18 cellular contexts compared by ENCODE assay signal in genomic region chr19:34675919-34676318, GRCh38. TPM values are rescaled to one million over a fixed set of nuclear protein-coding genes. Genes with fewer than 3 reads are reported as not detected.
DNase-seq lines count a peak whose midpoint lies in the region; ATAC-seq and TF ChIP-seq lines count a peak whose summit lies in the region.
"Had no signal": no experiment of that assay in that cellular context is flagged by ENCODE, and none has a peak within 500 bp of the region (broad histone marks: within the 10 kb centered on the region; RNA-seq: fewer than 3 reads in every experiment).

No MANE protein-coding gene starts in this region.

- H3K4me1 ChIP-seq in HCT116 (ENCODE audit: control insufficient read depth in 1 of 2, insufficient read depth in 2 of 2, low read length in 2 of 2): peaks cover 7 to 15% of the 10 kb centered on the region in 2 experiments
- peaks cover 44% of the 10 kb centered on the region for H3K4me1 ChIP-seq in psoas muscle

- peak overlapping the region; percentile 99 for H3K4me3 Mint-ChIP-seq in CD4-positive, alpha-beta T cell

- POLR2A ChIA-PET in CD4-positive, alpha-beta T cell (lab: Charles Lee): interaction anchor here (1.3 kb wide), 1 partner anchor 58 kb away, joined by 5 read pairs; the partner anchor contains the start of gene ZNF181
- POLR2A ChIA-PET in HCT116 (lab: Charles Lee): no interaction called here

- TF ChIP-seq POLR2A in HCT116 (IDR thresholded peaks at IDR 0.05; ENCODE audit: borderline replicate concordance, extremely low read depth, insufficient read depth, insufficient read length): no peak

- H3K27me3 ChIP-seq in CD4-positive, alpha-beta T cell (ENCODE audit: control insufficient read depth, insufficient read depth, low read length): no peaks in the 10 kb centered on the region
- no peaks in the 10 kb centered on the region for H3K27me3 ChIP-seq in HCT116 (ENCODE audit: insufficient read depth, low read length)
- no peaks in the 10 kb centered on the region for H3K27me3 ChIP-seq in psoas muscle (ENCODE audit: insufficient read depth in 3 of 3, low read length in 2 of 3)
- H3K27me3 ChIP-seq: vagina had no signal

- WGBS in psoas muscle, 3 donors: 90% methylated on average over 9 of the region's 9 CpGs

- intact Hi-C loops in CD4-positive, alpha-beta T cell (cut with DNase I, micrococcal nuclease): loop anchor here (2.0 to 10.0 kb wide), 6 partner anchors 34 to 504 kb away; partner anchors contain the start of genes GPI (in 1 of the 2), GRAMD1A (in 1 of the 2), LSM14A (in 1 of the 2) and PDCD2L (in 1 of the 2)
- intact Hi-C loops in HCT116 (cut with micrococcal nuclease) (no loop called here), psoas muscle (cut with DNase I) (loop anchor here (5.0 to 10.0 kb wide), 2 partner anchors 34 to 59 kb away; partner anchors contain the start of gene ZNF181 (in 1 of the 2))

- CTCF ChIA-PET in CD4-positive, alpha-beta T cell (lab: Charles Lee): interaction anchor here (1.2 kb wide), 1 partner anchor 49 kb away, joined by 3 read pairs; no protein-coding TSS in a partner anchor
- CTCF ChIA-PET in HCT116 (lab: Charles Lee): no interaction called here

- peaks cover 7% of the 10 kb centered on the region for H3K9me3 Mint-ChIP-seq in CD4-positive, alpha-beta T cell

- 0 out of 2 replicates have a peak, but pooled peaks cover 4% of the 10 kb centered on the region for H3K79me2 ChIP-seq in HCT116 (ENCODE audit: insufficient read depth, low read length)

- BruUV-seq in HCT116 (replicated peaks; lab: Mats Ljungman, UMichigan): no TSS peak

- H3K4me3 ChIP-seq in HCT116 (replicated peaks in 1 of 2; ENCODE audit: low read depth in 1 of 2, low read length in 2 of 2): peak overlapping the region; percentile 74 to 80
- peak overlapping the region; percentile 98 for H3K4me3 ChIP-seq in coronary artery
- peak overlapping the region; percentile 83 for H3K4me3 ChIP-seq in psoas muscle

- peak overlapping the region; percentile 99 for H3K27ac Mint-ChIP-seq in CD4-positive, alpha-beta T cell

- no peak for TF ChIP-seq CTCF in CD4-positive, alpha-beta T cell (IDR thresholded peaks at IDR 0.05)
- TF ChIP-seq CTCF in HCT116 (IDR thresholded peaks at IDR 0.05 in 2 of 3, conservative IDR thresholded peaks at IDR 0.05 in 1 of 3; ENCODE audit: borderline replicate concordance in 1 of 3, insufficient read depth in 1 of 3, low read depth in 2 of 3, low read length in 2 of 3) (no peak), coronary artery (IDR thresholded peaks at IDR 0.05) (no peak), psoas muscle (IDR thresholded peaks at IDR 0.05) (no peak)

- no peak overlapping the region for H2AFZ ChIP-seq in HCT116 (ENCODE audit: low read depth, low read length, poor library complexity, severe bottlenecking)

- no peak overlapping the region for H3K27ac ChIP-seq in CD4-positive, alpha-beta T cell (ENCODE audit: low read depth, low read length)
- no peak overlapping the region for H3K27ac ChIP-seq in HCT116 (ENCODE audit: low read depth, low read length)
- H3K27ac ChIP-seq in coronary artery: no peak overlapping the region
- H3K27ac ChIP-seq in psoas muscle: peak overlapping the region; percentile 98

- peaks cover 53% of the 10 kb centered on the region for H3K36me3 Mint-ChIP-seq in CD4-positive, alpha-beta T cell (ENCODE audit: low read depth)

- peaks cover 22% of the 10 kb centered on the region for H3K27me3 Mint-ChIP-seq in CD4-positive, alpha-beta T cell
- H3K27me3 Mint-ChIP-seq: activated naive CD8-positive, alpha-beta T cell; stimulated activated naive CD8-positive, alpha-beta T cell treated with anti-CD3 and anti-CD28 coated beads, Interleukin-15, amount 100 ng/mL, for 72 hours had no signal

- peak overlapping the region; percentile 90 for H3K4me2 ChIP-seq in HCT116 (ENCODE audit: low read length)

- no peaks in the 10 kb centered on the region for H3K9me2 ChIP-seq in HCT116 (ENCODE audit: insufficient read depth)

- H3K9me3 ChIP-seq in CD4-positive, alpha-beta T cell (ENCODE audit: control insufficient read depth, low read length): peaks cover 5% of the 10 kb centered on the region
- no peaks in the 10 kb centered on the region for H3K9me3 ChIP-seq in HCT116 (ENCODE audit: control insufficient read depth in 1 of 2, insufficient read depth in 1 of 2, low read depth in 1 of 2, low read length in 2 of 2)
- no peaks in the 10 kb centered on the region for H3K9me3 ChIP-seq in psoas muscle
- H3K9me3 ChIP-seq: vagina had no signal

- RAD21 ChIA-PET in HCT116 (lab: Charles Lee; ENCODE audit: low non-redundant PET in 1 of 2, low total read pairs in 2 of 2, uncharacterized antibody in 2 of 2, unreplicated experiment in 2 of 2): no interaction called here

- TF ChIP-seq RAD21 in HCT116 (IDR thresholded peaks at IDR 0.05; ENCODE audit: low read depth): no peak

- no peak overlapping the region; the same call in 1 of the 2 replicates for H3K9ac ChIP-seq in HCT116 (ENCODE audit: low read length)

- no peaks in the 10 kb centered on the region for H4K20me1 ChIP-seq in HCT116 (ENCODE audit: insufficient read depth)

- H3K36me3 ChIP-seq in HCT116 (ENCODE audit: control insufficient read depth in 1 of 2, insufficient read depth in 2 of 2, low read length in 2 of 2) (peaks cover 8 to 20% of the 10 kb centered on the region in 2 experiments; a peak in 3 of 4 replicates), psoas muscle (ENCODE audit: insufficient read depth in 1 of 2, low read depth in 1 of 2) (peaks cover 6 to 22% of the 10 kb centered on the region in 2 donors)

- no peak for ATAC-seq in CD4-positive, alpha-beta T cell (ENCODE audit: poor library complexity)
- ATAC-seq in HCT116 (no peak), psoas muscle (no peak), HG02763 (IDR thresholded peaks at IDR 0.05; ENCODE audit: unreplicated experiment) (no peak)
- ATAC-seq: left cardiac atrium; right cardiac atrium; stimulated activated naive CD8-positive, alpha-beta T cell treated with anti-CD3 and anti-CD28 coated beads, Interleukin-15, amount 100 ng/mL, for 72 hours had no signal

- no peak for DNase-seq in CD4-positive, alpha-beta T cell
- DNase-seq in HCT116 (ENCODE audit: low read depth, low spot score): no peak
- no peak for DNase-seq in coronary artery (ENCODE audit: low spot score)
- DNase-seq in psoas muscle: no peak
- DNase-seq in A172 (ENCODE audit: low spot score): no peak
- DNase-seq in stimulated activated naive CD4-positive, alpha-beta T cell treated with Interleukin-2 at 50 U/mL for 16 hours (lab: John Stamatoyannopoulos, UW): no peak
- DNase-seq: activated CD4-positive, alpha-beta T cell treated with anti-CD3 and anti-CD28 coated beads, Interleukin-2, amount 50 U/mL, for 1 hour; activated T-cell treated with anti-CD3 and anti-CD28 coated beads, Interleukin-2, amount 50 U/mL, for 1 hour; C1 segment of cervical spinal cord; hypothalamus; left cardiac atrium; NCI-H1694; stimulated activated CD4-positive, alpha-beta T cell treated with anti-CD3 and anti-CD28 coated beads, Interleukin-1b, Interleukin-23, amount 100 ng/mL, for 48 hours; stimulated activated naive CD8-positive, alpha-beta T cell treated with anti-CD3 and anti-CD28 coated beads, Interleukin-15, amount 100 ng/mL, for 72 hours had no signal

- H3K4me1 Mint-ChIP-seq in CD4-positive, alpha-beta T cell (ENCODE audit: low read depth): peaks cover 35% of the 10 kb centered on the region

TF ChIP-seq in HCT116, 20 proteins besides CTCF, POLR2A, EP300 and RAD21 (continues in another document):
- TF ChIP-seq EZH2 (IDR thresholded peaks at IDR 0.05) (no peak), YY1 (IDR thresholded peaks at IDR 0.05; ENCODE audit: extremely low read depth, insufficient replicate concordance, low read depth, low read length) (no peak), CBX3 (IDR thresholded peaks at IDR 0.05; ENCODE audit: low read depth) (no peak), SRF (IDR thresholded peaks at IDR 0.05; ENCODE audit: low read depth) (no peak), ZFX (IDR thresholded peaks at IDR 0.05) (no peak), SIN3A (IDR thresholded peaks at IDR 0.05; ENCODE audit: low read depth) (no peak), TCF7L2 (IDR thresholded peaks at IDR 0.05; ENCODE audit: borderline replicate concordance, extremely low read depth, insufficient read depth, insufficient read length) (no peak)
- TF ChIP-seq, protein P1, sequence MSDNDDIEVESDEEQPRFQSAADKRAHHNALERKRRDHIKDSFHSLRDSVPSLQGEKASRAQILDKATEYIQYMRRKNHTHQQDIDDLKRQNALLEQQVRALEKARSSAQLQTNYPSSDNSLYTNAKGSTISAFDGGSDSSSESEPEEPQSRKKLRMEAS (IDR thresholded peaks at IDR 0.05): no peak

RNA-seq across cellular contexts. Expression of gene SCGB2B2, which starts 1.0 kb away (rescaled TPM):
- total RNA-seq in CD4-positive, alpha-beta T cell: under 1 TPM; 0.30 to 0.42 TPM
- 0.27 TPM for total RNA-seq in HCT116 (2021; ENCODE audit: unreplicated experiment)
- 0.33 and 0.90 TPM in 2 replicates for polyA plus RNA-seq in HCT116 (2012)
- 1 to 10 TPM in 1 of 4 donors, under 1 TPM in 3; 0.17 to 1.0 (median 0.41) TPM for total RNA-seq in psoas muscle
- 1 to 10 TPM in 1 of 3 donors, under 1 TPM in 2; 0.13 to 1.1 (median 0.14) TPM for polyA plus RNA-seq in psoas muscle
- not detected in 2 replicates for total RNA-seq in A172 (2014; rRNA removed; shearing (Covaris generic))

RNA-seq across cellular contexts. Expression of gene ZNF302, which starts 1.6 kb away (rescaled TPM):
- 10 to 100 TPM; 12.2 to 12.9 TPM for total RNA-seq in CD4-positive, alpha-beta T cell
- total RNA-seq in HCT116 (2021; ENCODE audit: unreplicated experiment) (9.9 TPM), psoas muscle (10 to 100 TPM; 24.3 to 32.2 (median 27.2) TPM)
- polyA plus RNA-seq in HCT116 (2012): 2.0 and 5.7 TPM in 2 replicates
- 10 to 100 TPM; 20.4 to 86.3 (median 21.7) TPM for polyA plus RNA-seq in psoas muscle
- 0.77 and 2.5 TPM in 2 replicates for total RNA-seq in A172 (2014; rRNA removed; shearing (Covaris generic))

RNA-seq across cellular contexts. Expression of gene ZNF181, which starts 58.1 kb away (rescaled TPM):
- 1 to 10 TPM; 2.0 to 2.9 TPM for total RNA-seq in CD4-positive, alpha-beta T cell
- total RNA-seq in HCT116 (2021; ENCODE audit: unreplicated experiment) (4.0 TPM), psoas muscle (10 to 100 TPM; 15.4 to 21.2 (median 17.9) TPM)
- polyA plus RNA-seq in HCT116 (2012): 2.0 and 2.9 TPM in 2 replicates
- polyA plus RNA-seq in psoas muscle: 10 to 100 TPM in 2 of 3 donors, 1 to 10 TPM in 1; 7.8 to 47.2 (median 22.6) TPM
- total RNA-seq in A172 (2014; rRNA removed; shearing (Covaris generic)): 0.05 TPM in 1 of 2 replicates, not detected in the other
